In the genomic region with DNA sequence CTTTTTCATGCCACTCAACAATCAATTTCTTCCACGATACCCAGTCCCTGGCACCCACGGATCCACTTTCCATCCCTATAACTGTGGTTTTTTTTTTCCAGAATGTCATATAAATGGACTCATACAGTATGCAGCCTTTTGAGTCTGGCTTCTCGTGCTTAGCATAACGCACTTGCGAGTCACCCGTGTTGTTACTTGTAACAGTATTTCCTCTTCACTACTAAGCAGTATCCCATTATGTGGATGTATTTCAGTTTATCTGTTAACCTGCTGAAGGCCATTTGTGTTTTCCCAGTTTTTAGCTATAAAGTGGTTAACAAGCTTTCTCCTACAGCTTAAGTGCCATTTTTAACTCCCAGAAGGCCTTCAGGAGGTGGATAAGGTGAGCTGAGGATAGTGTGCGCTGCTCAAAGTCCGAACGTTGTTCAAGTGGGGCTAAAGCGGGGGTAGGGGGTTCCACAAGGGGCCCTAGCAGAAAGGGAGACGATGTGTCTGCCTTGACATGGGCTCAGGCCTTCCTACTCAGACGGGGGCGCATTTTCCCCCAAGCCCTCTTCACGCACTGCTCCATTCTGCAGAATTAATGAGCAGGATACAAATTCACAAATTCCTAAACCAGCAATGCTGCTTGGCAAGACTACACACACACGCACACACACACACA, we compare ENCODE assay signal across 1 cellular context.
TF ChIP-seq lines count a peak whose summit lies in the region.

No MANE protein-coding gene starts in this region.

TF ChIP-seq in K562, 482 proteins besides CTCF, POLR2A, EP300 and RAD21 (continues in another document):
- no peak for TF ChIP-seq ZNF398 (CRISPR knock-in tag; IDR thresholded peaks at IDR 0.05)
- TF ChIP-seq ZNF551 (CRISPR knock-in tag; IDR thresholded peaks at IDR 0.05), result no peak
- TF ChIP-seq TEAD4 (IDR thresholded peaks at IDR 0.05; ENCODE audit: low read length), result 0 out of 2 replicates have a peak, but pooled peaks have one; percentile 12
- no peak for TF ChIP-seq TEAD4 (CRISPR knock-in tag; IDR thresholded peaks at IDR 0.05; ENCODE audit: borderline replicate concordance)
- TF ChIP-seq BCOR (IDR thresholded peaks at IDR 0.05), result 0 out of 2 replicates have a peak, but pooled peaks have one; percentile 12
- no peak for TF ChIP-seq ZNF511 (CRISPR knock-in tag; IDR thresholded peaks at IDR 0.05)
- 0 out of 2 replicates have a peak, but pooled peaks have one; percentile 34 for TF ChIP-seq SMARCA5 (IDR thresholded peaks at IDR 0.05)
- TF ChIP-seq ZFP36 (IDR thresholded peaks at IDR 0.05; ENCODE audit: low read depth, low read length, partially characterized antibody), result peak; percentile 83
- TF ChIP-seq LARP7 (IDR thresholded peaks at IDR 0.05), result peak; percentile 91; the same call in 1 of the 2 replicates
- no peak for TF ChIP-seq SNIP1 (IDR thresholded peaks at IDR 0.05; ENCODE audit: low read depth)
- TF ChIP-seq ARNT (IDR thresholded peaks at IDR 0.05), result 0 out of 4 replicates have a peak, but pooled peaks of 1 of the 2 experiments have one; percentile 10
- 0 out of 2 replicates have a peak, but pooled peaks have one; percentile 52 for TF ChIP-seq ARID2 (IDR thresholded peaks at IDR 0.05)
- 0 out of 2 replicates have a peak, but pooled peaks have one; percentile 21 for TF ChIP-seq FOXK1 (CRISPR knock-in tag; IDR thresholded peaks at IDR 0.05; ENCODE audit: borderline replicate concordance)
- TF ChIP-seq, protein P1, sequence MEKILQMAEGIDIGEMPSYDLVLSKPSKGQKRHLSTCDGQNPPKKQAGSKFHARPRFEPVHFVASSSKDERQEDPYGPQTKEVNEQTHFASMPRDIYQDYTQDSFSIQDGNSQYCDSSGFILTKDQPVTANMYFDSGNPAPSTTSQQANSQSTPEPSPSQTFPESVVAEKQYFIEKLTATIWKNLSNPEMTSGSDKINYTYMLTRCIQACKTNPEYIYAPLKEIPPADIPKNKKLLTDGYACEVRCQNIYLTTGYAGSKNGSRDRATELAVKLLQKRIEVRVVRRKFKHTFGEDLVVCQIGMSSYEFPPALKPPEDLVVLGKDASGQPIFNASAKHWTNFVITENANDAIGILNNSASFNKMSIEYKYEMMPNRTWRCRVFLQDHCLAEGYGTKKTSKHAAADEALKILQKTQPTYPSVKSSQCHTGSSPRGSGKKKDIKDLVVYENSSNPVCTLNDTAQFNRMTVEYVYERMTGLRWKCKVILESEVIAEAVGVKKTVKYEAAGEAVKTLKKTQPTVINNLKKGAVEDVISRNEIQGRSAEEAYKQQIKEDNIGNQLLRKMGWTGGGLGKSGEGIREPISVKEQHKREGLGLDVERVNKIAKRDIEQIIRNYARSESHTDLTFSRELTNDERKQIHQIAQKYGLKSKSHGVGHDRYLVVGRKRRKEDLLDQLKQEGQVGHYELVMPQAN (IDR thresholded peaks at IDR 0.05; ENCODE audit: borderline replicate concordance), result peak; percentile 58; the same call in 1 of the 2 replicates
- peak; percentile 14; the same call in 1 of the 2 replicates for TF ChIP-seq ADNP (tag; IDR thresholded peaks at IDR 0.05)
- TF ChIP-seq NONO (IDR thresholded peaks at IDR 0.05; ENCODE audit: low read depth in 2 of 2, low read length in 1 of 2), result no peak
- TF ChIP-seq ZNF77 (CRISPR knock-in tag; IDR thresholded peaks at IDR 0.05), result no peak
- TF ChIP-seq ZBTB7A (IDR thresholded peaks at IDR 0.05; ENCODE audit: borderline replicate concordance, control insufficient read depth, low read depth, low read length), result peak; percentile 64; the same call in 1 of the 2 replicates
- TF ChIP-seq, protein P2, sequence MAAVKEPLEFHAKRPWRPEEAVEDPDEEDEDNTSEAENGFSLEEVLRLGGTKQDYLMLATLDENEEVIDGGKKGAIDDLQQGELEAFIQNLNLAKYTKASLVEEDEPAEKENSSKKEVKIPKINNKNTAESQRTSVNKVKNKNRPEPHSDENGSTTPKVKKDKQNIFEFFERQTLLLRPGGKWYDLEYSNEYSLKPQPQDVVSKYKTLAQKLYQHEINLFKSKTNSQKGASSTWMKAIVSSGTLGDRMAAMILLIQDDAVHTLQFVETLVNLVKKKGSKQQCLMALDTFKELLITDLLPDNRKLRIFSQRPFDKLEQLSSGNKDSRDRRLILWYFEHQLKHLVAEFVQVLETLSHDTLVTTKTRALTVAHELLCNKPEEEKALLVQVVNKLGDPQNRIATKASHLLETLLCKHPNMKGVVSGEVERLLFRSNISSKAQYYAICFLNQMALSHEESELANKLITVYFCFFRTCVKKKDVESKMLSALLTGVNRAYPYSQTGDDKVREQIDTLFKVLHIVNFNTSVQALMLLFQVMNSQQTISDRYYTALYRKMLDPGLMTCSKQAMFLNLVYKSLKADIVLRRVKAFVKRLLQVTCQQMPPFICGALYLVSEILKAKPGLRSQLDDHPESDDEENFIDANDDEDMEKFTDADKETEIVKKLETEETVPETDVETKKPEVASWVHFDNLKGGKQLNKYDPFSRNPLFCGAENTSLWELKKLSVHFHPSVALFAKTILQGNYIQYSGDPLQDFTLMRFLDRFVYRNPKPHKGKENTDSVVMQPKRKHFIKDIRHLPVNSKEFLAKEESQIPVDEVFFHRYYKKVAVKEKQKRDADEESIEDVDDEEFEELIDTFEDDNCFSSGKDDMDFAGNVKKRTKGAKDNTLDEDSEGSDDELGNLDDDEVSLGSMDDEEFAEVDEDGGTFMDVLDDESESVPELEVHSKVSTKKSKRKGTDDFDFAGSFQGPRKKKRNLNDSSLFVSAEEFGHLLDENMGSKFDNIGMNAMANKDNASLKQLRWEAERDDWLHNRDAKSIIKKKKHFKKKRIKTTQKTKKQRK (IDR thresholded peaks at IDR 0.05; ENCODE audit: borderline replicate concordance, low read depth, low read length), result no peak
- TF ChIP-seq HINFP (tag; conservative IDR thresholded peaks at IDR 0.05; ENCODE audit: low read depth), result no peak
- TF ChIP-seq SMARCE1 (IDR thresholded peaks at IDR 0.05), result peak; percentile 46; the same call in 1 of the 2 replicates
- TF ChIP-seq PHB (CRISPR knock-in tag; IDR thresholded peaks at IDR 0.05), result no peak
- TF ChIP-seq TAF7 (tag; IDR thresholded peaks at IDR 0.05), result 0 out of 2 replicates have a peak, but pooled peaks have one; percentile 41
- TF ChIP-seq HDGF (IDR thresholded peaks at IDR 0.05), result 0 out of 2 replicates have a peak, but pooled peaks have one; percentile 77
- no peak for TF ChIP-seq ILK (tag; IDR thresholded peaks at IDR 0.05; ENCODE audit: borderline replicate concordance, low read depth)
- TF ChIP-seq TRIM25 (IDR thresholded peaks at IDR 0.05; ENCODE audit: borderline replicate concordance), result 0 out of 2 replicates have a peak, but pooled peaks have one; percentile 59
- TF ChIP-seq C11orf30 (IDR thresholded peaks at IDR 0.05; ENCODE audit: low read depth), result no peak
- TF ChIP-seq, protein P3, sequence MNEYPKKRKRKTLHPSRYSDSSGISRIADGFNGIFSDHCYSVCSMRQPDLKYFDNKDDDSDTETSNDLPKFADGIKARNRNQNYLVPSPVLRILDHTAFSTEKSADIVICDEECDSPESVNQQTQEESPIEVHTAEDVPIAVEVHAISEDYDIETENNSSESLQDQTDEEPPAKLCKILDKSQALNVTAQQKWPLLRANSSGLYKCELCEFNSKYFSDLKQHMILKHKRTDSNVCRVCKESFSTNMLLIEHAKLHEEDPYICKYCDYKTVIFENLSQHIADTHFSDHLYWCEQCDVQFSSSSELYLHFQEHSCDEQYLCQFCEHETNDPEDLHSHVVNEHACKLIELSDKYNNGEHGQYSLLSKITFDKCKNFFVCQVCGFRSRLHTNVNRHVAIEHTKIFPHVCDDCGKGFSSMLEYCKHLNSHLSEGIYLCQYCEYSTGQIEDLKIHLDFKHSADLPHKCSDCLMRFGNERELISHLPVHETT (CRISPR knock-in tag; conservative IDR thresholded peaks at IDR 0.05 in 1 of 2, IDR thresholded peaks at IDR 0.05 in 1 of 2), result no peak
- TF ChIP-seq NBN (IDR thresholded peaks at IDR 0.05; ENCODE audit: low read depth), result no peak
- no peak for TF ChIP-seq SUPT5H (IDR thresholded peaks at IDR 0.05)
- TF ChIP-seq CBX5 (IDR thresholded peaks at IDR 0.05; ENCODE audit: borderline replicate concordance, low read depth), result no peak
- TF ChIP-seq SMARCA4 (IDR thresholded peaks at IDR 0.05), result peak; percentile 42; the same call in 1 of the 2 replicates
- TF ChIP-seq ZNF217 (CRISPR knock-in tag; IDR thresholded peaks at IDR 0.05), result no peak
- peak; percentile 29; the same call in 1 of the 2 replicates for TF ChIP-seq NCOA1 (IDR thresholded peaks at IDR 0.05; ENCODE audit: low read depth)
- peak; percentile 35 for TF ChIP-seq CTCFL (IDR thresholded peaks at IDR 0.05; ENCODE audit: borderline replicate concordance, insufficient read depth, low read depth, low read length, poor library complexity, severe bottlenecking)
- TF ChIP-seq, protein P4, sequence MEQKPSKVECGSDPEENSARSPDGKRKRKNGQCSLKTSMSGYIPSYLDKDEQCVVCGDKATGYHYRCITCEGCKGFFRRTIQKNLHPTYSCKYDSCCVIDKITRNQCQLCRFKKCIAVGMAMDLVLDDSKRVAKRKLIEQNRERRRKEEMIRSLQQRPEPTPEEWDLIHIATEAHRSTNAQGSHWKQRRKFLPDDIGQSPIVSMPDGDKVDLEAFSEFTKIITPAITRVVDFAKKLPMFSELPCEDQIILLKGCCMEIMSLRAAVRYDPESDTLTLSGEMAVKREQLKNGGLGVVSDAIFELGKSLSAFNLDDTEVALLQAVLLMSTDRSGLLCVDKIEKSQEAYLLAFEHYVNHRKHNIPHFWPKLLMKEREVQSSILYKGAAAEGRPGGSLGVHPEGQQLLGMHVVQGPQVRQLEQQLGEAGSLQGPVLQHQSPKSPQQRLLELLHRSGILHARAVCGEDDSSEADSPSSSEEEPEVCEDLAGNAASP (IDR thresholded peaks at IDR 0.05), result no peak
- no peak for TF ChIP-seq ZNF140 (CRISPR knock-in tag; IDR thresholded peaks at IDR 0.05)
- no peak for TF ChIP-seq UBTF (IDR thresholded peaks at IDR 0.05; ENCODE audit: borderline replicate concordance in 1 of 2, low read depth in 2 of 2, low read length in 2 of 2)
